In genomic region chr19:46622118-46622446, GRCh38 we compare ENCODE assay signal across 15 cellular contexts. TPM values are rescaled to one million over a fixed set of nuclear protein-coding genes. Genes with fewer than 3 reads are reported as not detected.
DNase-seq lines count a peak whose midpoint lies in the region; TF ChIP-seq lines count a peak whose summit lies in the region.
"Had no signal": no experiment of that assay in that cellular context is flagged by ENCODE, and none has a peak within 500 bp of the region (broad histone marks: within the 10 kb centered on the region; RNA-seq: fewer than 3 reads in every experiment).

No MANE protein-coding gene starts in this region.

- intact Hi-C loops in dendritic cell treated with granulocyte-macrophage colony-stimulating factor and Interleukin-4, amounts not matched to agents 40 ng/mL and 50 ng/mL, for 4 days (cut with micrococcal nuclease) = no loop called here
- intact Hi-C loops in spleen (cut with DNase I; ENCODE audit: low total_unique reads) = no loop called here

- POLR2A ChIA-PET in activated CD4-positive, alpha-beta T cell treated with anti-CD3 and anti-CD28 coated beads, Interleukin-2, amount 10 ng/mL, durations not matched to agents 7 days and 5 days (lab: Charles Lee) = interaction anchor here (0.7 kb wide), 1 partner anchor 27 kb away, joined by 3 read pairs; no protein-coding TSS in a partner anchor

- no peaks in the 10 kb centered on the region for H3K36me3 ChIP-seq in spleen
- H3K36me3 ChIP-seq: breast epithelium had no signal

- peak overlapping the region; percentile 82 for H3K27ac Mint-ChIP-seq in activated CD4-positive, alpha-beta T cell treated with anti-CD3 and anti-CD28 coated beads, Interleukin-2, amount 10 ng/mL, durations not matched to agents 7 days and 5 days
- H3K27ac Mint-ChIP-seq in HFFc6 (peak overlapping the region; percentile 73), osteocyte (ENCODE audit: unreplicated experiment) (no peak overlapping the region)
- peak overlapping the region; percentile 91 for H3K27ac Mint-ChIP-seq in dendritic cell treated with granulocyte-macrophage colony-stimulating factor and Interleukin-4, amounts not matched to agents 40 ng/mL and 50 ng/mL, for 4 days

- H3K4me3 ChIP-seq in spleen = peak overlapping the region in 2 of 8 donors; percentile 7 to 39

- no peaks in the 10 kb centered on the region for H3K27me3 Mint-ChIP-seq in activated CD4-positive, alpha-beta T cell treated with anti-CD3 and anti-CD28 coated beads, Interleukin-2, amount 10 ng/mL, durations not matched to agents 7 days and 5 days
- H3K27me3 Mint-ChIP-seq in HFFc6 (ENCODE audit: insufficient read depth) = peaks cover 1% of the 10 kb centered on the region
- peaks cover under 1% of the 10 kb centered on the region for H3K27me3 Mint-ChIP-seq in dendritic cell treated with granulocyte-macrophage colony-stimulating factor and Interleukin-4, amounts not matched to agents 40 ng/mL and 50 ng/mL, for 4 days
- no peaks in the 10 kb centered on the region for H3K27me3 Mint-ChIP-seq in osteocyte (ENCODE audit: unreplicated experiment)

- no peaks in the 10 kb centered on the region for H3K9me3 ChIP-seq in spleen
- H3K9me3 ChIP-seq: breast epithelium had no signal

- CTCF ChIA-PET in activated CD4-positive, alpha-beta T cell treated with anti-CD3 and anti-CD28 coated beads, Interleukin-2, amount 10 ng/mL, durations not matched to agents 7 days and 5 days (lab: Charles Lee) = interaction anchor here (0.6 to 2.4 kb wide), 4 partner anchors 8 to 40 kb away, joined by 3 to 17 read pairs (median 6); partner anchors contain the start of gene DACT3

- no peak for TF ChIP-seq POLR2A in spleen (IDR thresholded peaks at IDR 0.05)

- H3K36me3 Mint-ChIP-seq in activated CD4-positive, alpha-beta T cell treated with anti-CD3 and anti-CD28 coated beads, Interleukin-2, amount 10 ng/mL, durations not matched to agents 7 days and 5 days (ENCODE audit: low read depth) = peaks cover 6% of the 10 kb centered on the region
- H3K36me3 Mint-ChIP-seq in HFFc6 (ENCODE audit: low read depth) (peaks cover 10% of the 10 kb centered on the region; the same call in 1 of the 2 replicates), osteocyte (ENCODE audit: unreplicated experiment) (no peaks in the 10 kb centered on the region)
- H3K36me3 Mint-ChIP-seq in dendritic cell treated with granulocyte-macrophage colony-stimulating factor and Interleukin-4, amounts not matched to agents 40 ng/mL and 50 ng/mL, for 4 days (ENCODE audit: low read depth) = peaks cover 51% of the 10 kb centered on the region

- peak overlapping the region; percentile 63 for H3K4me3 Mint-ChIP-seq in activated CD4-positive, alpha-beta T cell treated with anti-CD3 and anti-CD28 coated beads, Interleukin-2, amount 10 ng/mL, durations not matched to agents 7 days and 5 days
- H3K4me3 Mint-ChIP-seq in HFFc6 (peak overlapping the region; percentile 74), osteocyte (ENCODE audit: unreplicated experiment) (no peak overlapping the region)
- peak overlapping the region; percentile 79 for H3K4me3 Mint-ChIP-seq in dendritic cell treated with granulocyte-macrophage colony-stimulating factor and Interleukin-4, amounts not matched to agents 40 ng/mL and 50 ng/mL, for 4 days

- peaks cover 70% of the 10 kb centered on the region for H3K4me1 Mint-ChIP-seq in activated CD4-positive, alpha-beta T cell treated with anti-CD3 and anti-CD28 coated beads, Interleukin-2, amount 10 ng/mL, durations not matched to agents 7 days and 5 days
- H3K4me1 Mint-ChIP-seq in HFFc6 (ENCODE audit: low read depth) = peaks cover 67% of the 10 kb centered on the region
- peaks cover 87% of the 10 kb centered on the region for H3K4me1 Mint-ChIP-seq in dendritic cell treated with granulocyte-macrophage colony-stimulating factor and Interleukin-4, amounts not matched to agents 40 ng/mL and 50 ng/mL, for 4 days (ENCODE audit: low read depth)
- peaks cover 43% of the 10 kb centered on the region for H3K4me1 Mint-ChIP-seq in osteocyte (ENCODE audit: unreplicated experiment)

- peaks cover 23 to 100% (median 74%) of the 10 kb centered on the region in 6 donors for H3K4me1 ChIP-seq in spleen

- WGBS in spleen, 5 donors = 48 to 53% (median 49%) methylated on average over 7 of the region's 7 CpGs

- DNase-seq in activated CD4-positive, alpha-beta T cell treated with anti-CD3 and anti-CD28 coated beads, Interleukin-2, amount 10 ng/mL, durations not matched to agents 7 days and 5 days = no peak
- DNase-seq in activated CD4-positive, alpha-beta T cell treated with anti-CD3 and anti-CD28 coated beads, Interleukin-2, amount 50 U/mL, for 48 hours = no peak
- no peak for DNase-seq in HFFc6
- no peak for DNase-seq in spleen
- no peak for DNase-seq in osteocyte (ENCODE audit: extremely low spot score, unreplicated experiment)
- DNase-seq in putamen (ENCODE audit: low spot score) = no peak
- no peak for DNase-seq in NCI-H2081 treated with DMSO at 0.1 percent for 48 hours (lab: John Stamatoyannopoulos, UW)
- DNase-seq: DMS79; NCI-H146; NCI-H526 treated with DMSO at 0.1 percent for 48 hours; nucleus accumbens; stimulated activated CD4-positive, alpha-beta T cell treated with anti-CD3 and anti-CD28 coated beads, Interleukin-15, amount 100 ng/mL, for 24 hours had no signal

- no peak for TF ChIP-seq CTCF in HFFc6 (IDR thresholded peaks at IDR 0.05)
- no peak for TF ChIP-seq CTCF in spleen (IDR thresholded peaks at IDR 0.05 in 8 of 11, conservative IDR thresholded peaks at IDR 0.05 in 3 of 11)
- no peak for TF ChIP-seq CTCF in osteocyte (IDR thresholded peaks at IDR 0.05)

- H3K27ac ChIP-seq in spleen = peak overlapping the region in 5 of 8 donors; percentile 61 to 87 (median 72)

- H3K27me3 ChIP-seq in spleen (replicated peaks in 1 of 7) = peaks cover 0 to 11% (median 0%) of the 10 kb centered on the region in 7 donors
- H3K27me3 ChIP-seq: breast epithelium had no signal

- H3K9me3 Mint-ChIP-seq in activated CD4-positive, alpha-beta T cell treated with anti-CD3 and anti-CD28 coated beads, Interleukin-2, amount 10 ng/mL, durations not matched to agents 7 days and 5 days = no peaks in the 10 kb centered on the region
- no peaks in the 10 kb centered on the region for H3K9me3 Mint-ChIP-seq in HFFc6
- H3K9me3 Mint-ChIP-seq in dendritic cell treated with granulocyte-macrophage colony-stimulating factor and Interleukin-4, amounts not matched to agents 40 ng/mL and 50 ng/mL, for 4 days = no peaks in the 10 kb centered on the region
- no peaks in the 10 kb centered on the region for H3K9me3 Mint-ChIP-seq in osteocyte (ENCODE audit: unreplicated experiment)

RNA-seq across cellular contexts. Expression of gene PTGIR, which starts 2.8 kb away (rescaled TPM):
- 10 to 100 TPM; 14.0 to 14.7 TPM for total RNA-seq in activated CD4-positive, alpha-beta T cell treated with anti-CD3 and anti-CD28 coated beads, Interleukin-2, amount 10 ng/mL, durations not matched to agents 7 days and 5 days
- 10 to 100 TPM; 16.0 to 26.6 (median 17.9) TPM for total RNA-seq in HFFc6 (2021; fragmentation: NEBNext Ultra II Directional; extraction: Animal tissue kit (Norgen Biotek cat#: 25700))
- total RNA-seq in spleen = 10 to 100 TPM in 3 of 7 donors, 1 to 10 TPM in 4; 5.4 to 18.6 (median 8.6) TPM
- 1 to 10 TPM; 5.7 to 9.1 (median 5.9) TPM for polyA plus RNA-seq in spleen
- total RNA-seq in osteocyte = 0.31 and 0.38 TPM in 2 replicates

RNA-seq across cellular contexts. Expression of gene GNG8, which starts 13.9 kb away (rescaled TPM):
- not detected for total RNA-seq in activated CD4-positive, alpha-beta T cell treated with anti-CD3 and anti-CD28 coated beads, Interleukin-2, amount 10 ng/mL, durations not matched to agents 7 days and 5 days
- not detected for total RNA-seq in HFFc6 (2021; fragmentation: NEBNext Ultra II Directional; extraction: Animal tissue kit (Norgen Biotek cat#: 25700))
- not detected for total RNA-seq in spleen
- not detected for polyA plus RNA-seq in spleen
- not detected in 2 replicates for total RNA-seq in osteocyte
- total RNA-seq: breast epithelium, lower leg skin had no signal

RNA-seq across cellular contexts. Expression of gene CALM3, which starts 21.0 kb away (rescaled TPM):
- total RNA-seq in activated CD4-positive, alpha-beta T cell treated with anti-CD3 and anti-CD28 coated beads, Interleukin-2, amount 10 ng/mL, durations not matched to agents 7 days and 5 days = 100 to 1,000 TPM; 700 to 784 TPM
- total RNA-seq in HFFc6 (2021; fragmentation: NEBNext Ultra II Directional; extraction: Animal tissue kit (Norgen Biotek cat#: 25700)) = 100 to 1,000 TPM; 445 to 561 (median 538) TPM
- total RNA-seq in spleen = 100 to 1,000 TPM; 121 to 197 (median 143) TPM
- polyA plus RNA-seq in spleen = 100 to 1,000 TPM in 2 of 3 donors, 10 to 100 TPM in 1; 78.1 to 167 (median 111) TPM
- total RNA-seq in osteocyte = 167 and 168 TPM in 2 replicates

RNA-seq across cellular contexts. Expression of gene DACT3, which starts 38.9 kb away (rescaled TPM):
- under 1 TPM; 0.31 to 0.42 TPM for total RNA-seq in activated CD4-positive, alpha-beta T cell treated with anti-CD3 and anti-CD28 coated beads, Interleukin-2, amount 10 ng/mL, durations not matched to agents 7 days and 5 days
- total RNA-seq in HFFc6 (2021; fragmentation: NEBNext Ultra II Directional; extraction: Animal tissue kit (Norgen Biotek cat#: 25700)) = 10 to 100 TPM; 12.6 to 17.2 (median 15.5) TPM
- total RNA-seq in spleen (10 to 100 TPM in 1 of 7 donors, 1 to 10 TPM in 6; 4.9 to 10.4 (median 6.1) TPM), osteocyte (11.2 and 11.5 TPM in 2 replicates)
- polyA plus RNA-seq in spleen = 1 to 10 TPM; 1.6 to 4.1 (median 3.2) TPM
